Comparison of ENCODE assay signal across 21 cellular contexts in genomic region chr10:98253499-98253898, GRCh38. TPM values are rescaled to one million over a fixed set of nuclear protein-coding genes. Genes with fewer than 3 reads are reported as not detected.
DNase-seq lines count a peak whose midpoint lies in the region; ATAC-seq and TF ChIP-seq lines count a peak whose summit lies in the region.
"Had no signal": no experiment of that assay in that cellular context is flagged by ENCODE, and none has a peak within 500 bp of the region (broad histone marks: within the 10 kb centered on the region; RNA-seq: fewer than 3 reads in every experiment).

No MANE protein-coding gene starts in this region.

- H3K27ac ChIP-seq in lung (ENCODE audit: low read depth in 1 of 2, low read length in 1 of 2) = no peak overlapping the region
- H3K27ac ChIP-seq: SJSA1 had no signal

- H3K27me3 ChIP-seq in lung (ENCODE audit: control insufficient read depth, insufficient read depth) = no peaks in the 10 kb centered on the region
- H3K27me3 ChIP-seq: BLaER1, SJSA1 had no signal

- no peaks in the 10 kb centered on the region for H3K4me1 ChIP-seq in lung (ENCODE audit: control insufficient read depth in 2 of 2, insufficient read depth in 2 of 2, low read length in 2 of 2)
- H3K4me1 ChIP-seq: SJSA1 had no signal

- H3K4me3 Mint-ChIP-seq in activated CD8-positive, alpha-beta memory T cell treated with anti-CD3 and anti-CD28 coated beads, Interleukin-2, amount 10 ng/mL, durations not matched to agents 7 days and 5 days = no peak overlapping the region
- H3K4me3 Mint-ChIP-seq: CD4-positive, alpha-beta memory T cell; GM23338 had no signal

- CTCF ChIA-PET in activated CD8-positive, alpha-beta memory T cell treated with anti-CD3 and anti-CD28 coated beads, Interleukin-2, amount 10 ng/mL, durations not matched to agents 7 days and 5 days (lab: Charles Lee) = interaction anchor here (1.1 kb wide), 1 partner anchor 9 kb away, joined by 4 read pairs; no protein-coding TSS in a partner anchor

- H3K27ac Mint-ChIP-seq in activated CD8-positive, alpha-beta memory T cell treated with anti-CD3 and anti-CD28 coated beads, Interleukin-2, amount 10 ng/mL, durations not matched to agents 7 days and 5 days = no peak overlapping the region
- H3K27ac Mint-ChIP-seq: GM23338 had no signal

- no peak for ATAC-seq in activated CD8-positive, alpha-beta memory T cell treated with anti-CD3 and anti-CD28 coated beads, Interleukin-2, amount 10 ng/mL, durations not matched to agents 7 days and 5 days
- ATAC-seq in lung (ENCODE audit: insufficient read depth, low FRiP score) (no peak), HG03280 (IDR thresholded peaks at IDR 0.05; ENCODE audit: unreplicated experiment) (no peak)
- ATAC-seq: GM23338, HCT116, Panc1 had no signal

- H3K36me3 Mint-ChIP-seq in activated CD8-positive, alpha-beta memory T cell treated with anti-CD3 and anti-CD28 coated beads, Interleukin-2, amount 10 ng/mL, durations not matched to agents 7 days and 5 days = peaks cover 2% of the 10 kb centered on the region

- peak; percentile 31 for DNase-seq in activated CD8-positive, alpha-beta memory T cell treated with anti-CD3 and anti-CD28 coated beads, Interleukin-2, amount 10 ng/mL, durations not matched to agents 7 days and 5 days
- no peak for DNase-seq in activated CD8-positive, alpha-beta memory T cell treated with anti-CD3 and anti-CD28 coated beads, Interleukin-2, amount 50 U/mL, for 4 hours
- DNase-seq in cerebellar cortex (ENCODE audit: low spot score) (peak; percentile 45), lung (ENCODE audit: low spot score) (peak; percentile 26), T1000 (lab: John Stamatoyannopoulos, UW) (no peak), HPDE6-E6E7 (ENCODE audit: extremely low spot score) (no peak)
- DNase-seq: CD4-positive, alpha-beta memory T cell; DMS153; GF-D8; KG1; NCI-H1417; NCI-H187; NCI-H446; NCI-H526 treated with DMSO at 0.1 percent for 48 hours had no signal

- H3K9me3 ChIP-seq in lung (ENCODE audit: control insufficient read depth in 2 of 2, insufficient read depth in 1 of 2, low read length in 1 of 2) = no peaks in the 10 kb centered on the region
- H3K9me3 ChIP-seq: BLaER1, SJSA1 had no signal

- H3K36me3 ChIP-seq in lung (ENCODE audit: control insufficient read depth in 2 of 2, insufficient read depth in 2 of 2, low read length in 2 of 2) = peaks cover 0 to 13% of the 10 kb centered on the region in 2 donors

- no peaks in the 10 kb centered on the region for H3K9me3 Mint-ChIP-seq in activated CD8-positive, alpha-beta memory T cell treated with anti-CD3 and anti-CD28 coated beads, Interleukin-2, amount 10 ng/mL, durations not matched to agents 7 days and 5 days (ENCODE audit: low read depth)
- H3K9me3 Mint-ChIP-seq: CD4-positive, alpha-beta memory T cell; GM23338 had no signal

- no peak overlapping the region for H3K4me3 ChIP-seq in lung
- H3K4me3 ChIP-seq: BLaER1, GM23338, SJSA1 had no signal

- TF ChIP-seq CTCF in lung (IDR thresholded peaks at IDR 0.05; ENCODE audit: control extremely low read depth, extremely low read depth) = no peak

- WGBS in lung, 2 donors = 95 to 96% methylated on average over 17 of the region's 17 CpGs

- H3K4me1 Mint-ChIP-seq in activated CD8-positive, alpha-beta memory T cell treated with anti-CD3 and anti-CD28 coated beads, Interleukin-2, amount 10 ng/mL, durations not matched to agents 7 days and 5 days = peaks cover 2% of the 10 kb centered on the region
- H3K4me1 Mint-ChIP-seq: CD4-positive, alpha-beta memory T cell had no signal

- no peaks in the 10 kb centered on the region for H3K27me3 Mint-ChIP-seq in activated CD8-positive, alpha-beta memory T cell treated with anti-CD3 and anti-CD28 coated beads, Interleukin-2, amount 10 ng/mL, durations not matched to agents 7 days and 5 days
- H3K27me3 Mint-ChIP-seq: CD4-positive, alpha-beta memory T cell had no signal

RNA-seq across cellular contexts. Expression of gene LOXL4, which starts 14.5 kb away (rescaled TPM):
- not detected for total RNA-seq in activated CD8-positive, alpha-beta memory T cell treated with anti-CD3 and anti-CD28 coated beads, Interleukin-2, amount 10 ng/mL, durations not matched to agents 7 days and 5 days
- 1 to 10 TPM; 3.2 to 3.3 TPM for total RNA-seq in lung
- polyA plus RNA-seq in lung = 1 to 10 TPM; 1.6 to 2.0 TPM
- total RNA-seq: A673; CD4-positive, alpha-beta memory T cell had no signal

Comparison
In these comparisons a context has a peak if more than half of its experiments do, and no peak if none do; other contexts are left out.
1. DNase-seq: peak in activated CD8-positive, alpha-beta memory T cell treated with anti-CD3 and anti-CD28 coated beads, Interleukin-2, amount 10 ng/mL, durations not matched to agents 7 days and 5 days (single experiment), cerebellar cortex (single experiment) and lung (single experiment); none in activated CD8-positive, alpha-beta memory T cell treated with anti-CD3 and anti-CD28 coated beads, Interleukin-2, amount 50 U/mL, for 4 hours (single experiment), T1000 (single experiment) and HPDE6-E6E7 (single experiment).
2. RNA of gene LOXL4, which starts 14.5 kb away (total RNA-seq): 3.2 to 3.3 TPM in lung; not detected in activated CD8-positive, alpha-beta memory T cell treated with anti-CD3 and anti-CD28 coated beads, Interleukin-2, amount 10 ng/mL, durations not matched to agents 7 days and 5 days; every median in the first group is over 4 times any median in the second.